23 cellular contexts compared by ENCODE assay signal in genomic region chr6:143103916-143104315, GRCh38.
"Had no signal": no experiment of that assay in that cellular context is flagged by ENCODE, and none has a peak within 500 bp of the region (broad histone marks: within the 10 kb centered on the region; RNA-seq: fewer than 3 reads in every experiment).

No MANE protein-coding gene starts in this region.

- H3K9me3 Mint-ChIP-seq: effector memory CD8-positive, alpha-beta T cell; endodermal cell; mesothelial cell of epicardium had no signal

- H3K4me3 Mint-ChIP-seq: dendritic cell treated with granulocyte-macrophage colony-stimulating factor and Interleukin-4, amounts not matched to agents 40 ng/mL and 50 ng/mL, for 4 days; effector memory CD8-positive, alpha-beta T cell; endodermal cell; mesothelial cell of epicardium had no signal

- H3K4me1 Mint-ChIP-seq: endodermal cell had no signal

- ATAC-seq: effector memory CD8-positive, alpha-beta T cell; esophagus mucosa; gastrocnemius medialis; left cardiac atrium; left lung; left ventricle myocardium superior; lower lobe of right lung; mucosa of descending colon had no signal

- H3K27ac Mint-ChIP-seq: dendritic cell treated with granulocyte-macrophage colony-stimulating factor and Interleukin-4, amounts not matched to agents 40 ng/mL and 50 ng/mL, for 4 days; effector memory CD8-positive, alpha-beta T cell; endodermal cell; mesothelial cell of epicardium had no signal

- DNase-seq: colonic mucosa; cortex of kidney; effector CD8-positive, alpha-beta T cell; effector memory CD8-positive, alpha-beta T cell; endodermal cell; erythroblast; esophagus squamous epithelium; foreskin fibroblast; foreskin melanocyte; gastrocnemius medialis; glutamatergic neuron; head of caudate nucleus; heart right ventricle; hippocampal formation; left cardiac atrium; left lung; left ventricle myocardium superior; lower lobe of right lung; mesenchymal stem cell; mucosa of descending colon had no signal

- H3K27me3 Mint-ChIP-seq: dendritic cell treated with granulocyte-macrophage colony-stimulating factor and Interleukin-4, amounts not matched to agents 40 ng/mL and 50 ng/mL, for 4 days; effector memory CD8-positive, alpha-beta T cell had no signal
